8 cellular contexts compared by ENCODE assay signal in genomic region chr11:73325036-73325981, GRCh38. TPM values are rescaled to one million over a fixed set of nuclear protein-coding genes. Genes with fewer than 3 reads are reported as not detected.
A peak's percentile ranks its signal among the peaks of the same experiment; 100 is the strongest.
DNase-seq lines count a peak whose midpoint lies in the region; ATAC-seq, FAIRE-seq and TF ChIP-seq lines count a peak whose summit lies in the region.

No MANE protein-coding gene starts in this region.

- TF ChIP-seq POLR2A in GM19099 (IDR thresholded peaks at IDR 0.05; ENCODE audit: extremely low read depth, insufficient read length, low read depth) (peak; percentile 29), gastrocnemius medialis (IDR thresholded peaks at IDR 0.05) (no peak)

- no peak for DNase-seq in dorsolateral prefrontal cortex
- DNase-seq in gastrocnemius medialis: no peak
- no peak for DNase-seq in omental fat pad (ENCODE audit: low spot score)
- DNase-seq in cortex of kidney (lab: John Stamatoyannopoulos, UW): no peak
- no peak for DNase-seq in DMS153 (lab: John Stamatoyannopoulos, UW)
- DNase-seq in D721Med (ENCODE audit: insufficient read length, low spot score): no peak

- no peaks in the 10 kb centered on the region for H3K36me3 ChIP-seq in gastrocnemius medialis

- intact Hi-C loops in dorsolateral prefrontal cortex (cut with DNase I) (no loop called here), gastrocnemius medialis (cut with DNase I; ENCODE audit: low total_unique reads) (no loop called here)

- H3K27ac ChIP-seq in dorsolateral prefrontal cortex: peak overlapping the region in 41 of 59 donors; percentile 13 to 92 (median 67)
- peak overlapping the region; percentile 66 to 74 (median 70) for H3K27ac ChIP-seq in gastrocnemius medialis

- TF ChIP-seq CTCF in dorsolateral prefrontal cortex (IDR thresholded peaks at IDR 0.05 in 54 of 56, conservative IDR thresholded peaks at IDR 0.05 in 2 of 56; ENCODE audit: low read depth in 1 of 56, partially characterized antibody in 56 of 56) (no peak), gastrocnemius medialis (IDR thresholded peaks at IDR 0.05 in 4 of 5, conservative IDR thresholded peaks at IDR 0.05 in 1 of 5) (no peak), omental fat pad (IDR thresholded peaks at IDR 0.05) (no peak), D721Med (IDR thresholded peaks at IDR 0.05; ENCODE audit: insufficient read depth, missing control alignments) (no peak)

- H3K4me3 ChIP-seq in dorsolateral prefrontal cortex (no peak overlapping the region), gastrocnemius medialis (no peak overlapping the region)

- in situ Hi-C loops in gastrocnemius medialis (cut with MboI; ENCODE audit: low sequenced_read_pairs in 4 of 4): no loop called here

- peaks cover 22 to 40% of the 10 kb centered on the region in 2 donors for H3K4me1 ChIP-seq in gastrocnemius medialis

- H3K9me3 ChIP-seq in gastrocnemius medialis: no peaks in the 10 kb centered on the region

- FAIRE-seq in D721Med (lab: Jason Lieb, UNC): no peak

- no peaks in the 10 kb centered on the region for H3K27me3 ChIP-seq in dorsolateral prefrontal cortex
- H3K27me3 ChIP-seq in gastrocnemius medialis: no peaks in the 10 kb centered on the region

- ATAC-seq in HG03064 (IDR thresholded peaks at IDR 0.05; ENCODE audit: low read depth, unreplicated experiment) (peak; percentile 44), gastrocnemius medialis (peak in 1 of 2 donors; percentile 32), omental fat pad (ENCODE audit: low FRiP score) (no peak)

RNA-seq across cellular contexts. Expression of gene ARHGEF17, which starts 17.2 kb away (rescaled TPM):
- total RNA-seq in dorsolateral prefrontal cortex (100 to 1,000 TPM in 102 of 120 experiments, 10 to 100 TPM in 18; 74.0 to 177 (median 117) TPM), gastrocnemius medialis (10 to 100 TPM in 3 of 4 donors, 1 to 10 TPM in 1; 8.9 to 16.9 (median 13.9) TPM), omental fat pad (10 to 100 TPM; 27.3 to 80.7 (median 31.9) TPM)

RNA-seq across cellular contexts. Expression of gene RELT, which starts 50.9 kb away (rescaled TPM):
- total RNA-seq in dorsolateral prefrontal cortex (10 to 100 TPM in 110 of 120 experiments, 1 to 10 TPM in 10; 8.6 to 36.1 (median 12.8) TPM), gastrocnemius medialis (10 to 100 TPM; 18.5 to 63.5 (median 36.7) TPM), omental fat pad (10 to 100 TPM in 1 of 4 donors, 1 to 10 TPM in 3; 5.0 to 21.6 (median 9.0) TPM)

RNA-seq across cellular contexts. Expression of gene P2RY6, which starts 53.2 kb away (rescaled TPM):
- total RNA-seq in dorsolateral prefrontal cortex: 10 to 100 TPM in 4 of 120 experiments, 1 to 10 TPM in 93, under 1 TPM in 22, not detected in 1; 0.36 to 14.3 (median 1.8) TPM
- 1 to 10 TPM in 2 of 4 donors, under 1 TPM in 1, not detected in 1; 0.78 to 2.8 (median 1.1) TPM for total RNA-seq in gastrocnemius medialis
- 1 to 10 TPM; 1.0 to 4.2 (median 2.4) TPM for total RNA-seq in omental fat pad
